1 cellular context compared by ENCODE assay signal in genomic region chr2:65438137-65438899, GRCh38.
TF ChIP-seq lines count a peak whose summit lies in the region.

No MANE protein-coding gene starts in this region.

TF ChIP-seq in HepG2, 621 proteins besides CTCF, POLR2A, EP300 and RAD21 (continued from another document and continues in another):
- TF ChIP-seq ZBTB46 (CRISPR knock-in tag; IDR thresholded peaks at IDR 0.05; ENCODE audit: borderline replicate concordance) (no peak), SMAD9 (CRISPR knock-in tag; IDR thresholded peaks at IDR 0.05) (no peak), ZUFSP (CRISPR knock-in tag; IDR thresholded peaks at IDR 0.05; ENCODE audit: borderline replicate concordance) (no peak), PREB (CRISPR knock-in tag; IDR thresholded peaks at IDR 0.05) (no peak), ZNF253 (CRISPR knock-in tag; IDR thresholded peaks at IDR 0.05; ENCODE audit: borderline replicate concordance) (no peak), REPIN1 (CRISPR knock-in tag; IDR thresholded peaks at IDR 0.05; ENCODE audit: borderline replicate concordance, low read depth) (0 out of 2 replicates have a peak, but pooled peaks have one; percentile 15), ZGPAT (CRISPR knock-in tag; IDR thresholded peaks at IDR 0.05) (no peak), MYPOP (CRISPR knock-in tag; IDR thresholded peaks at IDR 0.05) (no peak), ZNF781 (CRISPR knock-in tag; IDR thresholded peaks at IDR 0.05; ENCODE audit: borderline replicate concordance, not compliant biosample characterization) (no peak), FIP1L1 (IDR thresholded peaks at IDR 0.05; ENCODE audit: borderline replicate concordance, insufficient read depth, low read depth, low read length) (no peak), KLF13 (CRISPR knock-in tag; IDR thresholded peaks at IDR 0.05) (no peak), ZNF564 (CRISPR knock-in tag; IDR thresholded peaks at IDR 0.05) (no peak), TBL1XR1 (IDR thresholded peaks at IDR 0.05; ENCODE audit: borderline replicate concordance, low read length, partially characterized antibody) (peak; percentile 28), ZFY (CRISPR knock-in tag; IDR thresholded peaks at IDR 0.05) (peak; percentile 61), ZNF180 (CRISPR knock-in tag; IDR thresholded peaks at IDR 0.05; ENCODE audit: borderline replicate concordance, low read depth) (no peak), ZNF512 (CRISPR knock-in tag; IDR thresholded peaks at IDR 0.05) (no peak), ZKSCAN8 (CRISPR knock-in tag; IDR thresholded peaks at IDR 0.05; ENCODE audit: borderline replicate concordance) (no peak), HNF4A (CRISPR knock-in tag; IDR thresholded peaks at IDR 0.05) (peak; percentile 56), ZNF776 (CRISPR knock-in tag; IDR thresholded peaks at IDR 0.05) (no peak), SRSF1 (optimal IDR thresholded peaks at IDR 0.05; ENCODE audit: low read depth, low read length) (no peak), ZNF383 (CRISPR knock-in tag; IDR thresholded peaks at IDR 0.05; ENCODE audit: borderline replicate concordance) (no peak), SP140L (CRISPR knock-in tag; IDR thresholded peaks at IDR 0.05; ENCODE audit: borderline replicate concordance) (no peak), HDAC1 (CRISPR knock-in tag; IDR thresholded peaks at IDR 0.05) (peak; percentile 56; the same call in 1 of the 2 replicates), TBX2 (CRISPR knock-in tag; IDR thresholded peaks at IDR 0.05; ENCODE audit: borderline replicate concordance) (peak; percentile 25; the same call in 1 of the 2 replicates), CEBPZ (IDR thresholded peaks at IDR 0.05; ENCODE audit: low read length) (no peak), PHF5A (CRISPR knock-in tag; IDR thresholded peaks at IDR 0.05; ENCODE audit: low read depth, unreplicated experiment) (no peak), SATB2 (CRISPR knock-in tag; IDR thresholded peaks at IDR 0.05) (no peak), LCORL (IDR thresholded peaks at IDR 0.05) (no peak), LCORL (CRISPR knock-in tag; IDR thresholded peaks at IDR 0.05) (peak; percentile 78; the same call in 1 of the 2 replicates), HNRNPL (IDR thresholded peaks at IDR 0.05; ENCODE audit: low read depth, low read length) (0 out of 2 replicates have a peak, but pooled peaks have one; percentile 30), ZHX2 (IDR thresholded peaks at IDR 0.05; ENCODE audit: low read depth) (no peak), ZHX2 (CRISPR knock-in tag; IDR thresholded peaks at IDR 0.05; ENCODE audit: borderline replicate concordance) (no peak), ZFAT (CRISPR knock-in tag; conservative IDR thresholded peaks at IDR 0.05) (no peak), SIX1 (CRISPR knock-in tag; IDR thresholded peaks at IDR 0.05; ENCODE audit: borderline replicate concordance) (0 out of 2 replicates have a peak, but pooled peaks have one; percentile 10), HDAC6 (IDR thresholded peaks at IDR 0.05; ENCODE audit: low read depth, low read length) (no peak), FLYWCH1 (CRISPR knock-in tag; IDR thresholded peaks at IDR 0.05) (no peak), ZNF138 (CRISPR knock-in tag; IDR thresholded peaks at IDR 0.05; ENCODE audit: low read depth) (no peak), LRRFIP1 (CRISPR knock-in tag; conservative IDR thresholded peaks at IDR 0.05) (no peak), HDAC2 (CRISPR knock-in tag; IDR thresholded peaks at IDR 0.05) (0 out of 2 replicates have a peak, but pooled peaks have one; percentile 27), ZNF670 (CRISPR knock-in tag; IDR thresholded peaks at IDR 0.05; ENCODE audit: borderline replicate concordance) (no peak; the same call in 1 of the 2 replicates), STAG1 (CRISPR knock-in tag; IDR thresholded peaks at IDR 0.05) (0 out of 2 replicates have a peak, but pooled peaks have one; percentile 19)
